Comparison of ENCODE assay signal across 11 cellular contexts in the genomic region with DNA sequence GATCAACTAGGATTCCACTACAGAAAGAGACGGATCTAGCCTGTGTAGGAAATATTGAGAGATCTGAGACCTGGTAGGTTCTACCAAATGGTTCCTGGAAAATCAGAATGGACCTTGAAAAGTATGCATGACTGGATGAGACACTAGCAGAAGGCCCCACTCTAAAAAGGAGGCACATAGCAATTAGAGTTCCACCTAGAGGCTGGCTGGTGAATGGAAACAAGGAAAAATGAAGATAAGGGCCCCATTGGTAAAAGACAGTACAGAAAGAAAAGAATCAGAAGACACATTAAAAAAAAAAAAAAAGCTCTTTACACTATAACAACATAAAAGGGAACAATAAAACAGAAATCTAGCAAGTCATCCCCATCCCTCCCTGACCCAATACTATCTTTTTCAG.
A peak's percentile ranks its signal among the peaks of the same experiment; 100 is the strongest.
DNase-seq lines count a peak whose midpoint lies in the region; ATAC-seq and TF ChIP-seq lines count a peak whose summit lies in the region.
"Had no signal": no experiment of that assay in that cellular context is flagged by ENCODE, and none has a peak within 500 bp of the region (broad histone marks: within the 10 kb centered on the region; RNA-seq: fewer than 3 reads in every experiment).

No MANE protein-coding gene starts in this region.

- intact Hi-C loops in Calu3 (cut with micrococcal nuclease; ENCODE audit: unreplicated experiment) = loop anchor here (5.0 kb wide), 1 partner anchor 145 kb away; no protein-coding TSS in a partner anchor

- BruUV-seq in Calu3 (replicated peaks; lab: Mats Ljungman, UMichigan) = no TSS peak

- peaks cover 2% of the 10 kb centered on the region for H3K9me3 Mint-ChIP-seq in Calu3 (ENCODE audit: low read depth, unreplicated experiment)

- no peaks in the 10 kb centered on the region for H3K9me3 ChIP-seq in Karpas-422 (ENCODE audit: low read length)
- H3K9me3 ChIP-seq: ovary had no signal

- no peak overlapping the region for H3K27ac ChIP-seq in Karpas-422 (ENCODE audit: low read length)
- H3K27ac ChIP-seq: hepatocyte, ovary had no signal

- ATAC-seq in HG02623 (IDR thresholded peaks at IDR 0.05; ENCODE audit: unreplicated experiment) = no peak

- H2AFZ ChIP-seq in Karpas-422 (ENCODE audit: low read length) = no peak overlapping the region
- H2AFZ ChIP-seq: hepatocyte had no signal

- H3K27me3 ChIP-seq in kidney epithelial cell (ENCODE audit: control insufficient read depth, insufficient read depth, low read length) = no peaks in the 10 kb centered on the region
- H3K27me3 ChIP-seq in Karpas-422 (ENCODE audit: low read length) = no peaks in the 10 kb centered on the region
- H3K27me3 ChIP-seq: hepatocyte, ovary had no signal

- no peak overlapping the region for H3K4me3 ChIP-seq in kidney epithelial cell (ENCODE audit: low read depth, low read length)
- H3K4me3 ChIP-seq in Karpas-422 (ENCODE audit: low read length) = no peak overlapping the region
- H3K4me3 ChIP-seq: hepatocyte, ovary had no signal

- H3K9me2 ChIP-seq in Karpas-422 (replicated peaks; ENCODE audit: insufficient read depth, low read length) = no peaks in the 10 kb centered on the region

- H3K4me2 ChIP-seq in Karpas-422 (ENCODE audit: low read depth, low read length, poor library complexity, severe bottlenecking) = no peak overlapping the region
- H3K4me2 ChIP-seq: hepatocyte had no signal

- CTCF ChIA-PET in Calu3 (lab: Charles Lee) = interaction anchor here (0.6 kb wide), 2 partner anchors 312 to 550 kb away, joined by 3 to 4 read pairs; no protein-coding TSS in a partner anchor

- H3K4me3 Mint-ChIP-seq in Calu3 (ENCODE audit: low read depth, unreplicated experiment) = no peak overlapping the region

- H4K20me1 ChIP-seq in Karpas-422 (ENCODE audit: insufficient read depth, low read depth, low read length) = no peaks in the 10 kb centered on the region

- no peaks in the 10 kb centered on the region for H3K36me3 ChIP-seq in kidney epithelial cell (ENCODE audit: control insufficient read depth, insufficient read depth, low read length)
- no peaks in the 10 kb centered on the region for H3K36me3 ChIP-seq in Karpas-422 (ENCODE audit: insufficient read depth, low read length)
- H3K36me3 ChIP-seq: ovary had no signal

- H3K4me1 ChIP-seq in Karpas-422 (ENCODE audit: low read length) = no peaks in the 10 kb centered on the region

- no peaks in the 10 kb centered on the region for H3K36me3 Mint-ChIP-seq in Calu3 (ENCODE audit: insufficient read depth, unreplicated experiment)

- no peaks in the 10 kb centered on the region for H3K79me2 ChIP-seq in Karpas-422 (ENCODE audit: low read length)
- H3K79me2 ChIP-seq: hepatocyte had no signal

- no peak overlapping the region for H3K9ac ChIP-seq in Karpas-422 (ENCODE audit: low read length)

- peaks cover 14% of the 10 kb centered on the region for H3K4me1 Mint-ChIP-seq in Calu3 (ENCODE audit: low read depth, unreplicated experiment)

- no peak overlapping the region for H3K27ac Mint-ChIP-seq in Calu3 (ENCODE audit: unreplicated experiment)

- DNase-seq in Calu3 (no peak), HCEC 1CT (peak; percentile 44), SW480 (ENCODE audit: low spot score) (peak; percentile 2), kidney epithelial cell (ENCODE audit: low read depth) (no peak), Karpas-422 (no peak), activated gamma-delta T cell treated with Interleukin-2 at 50 U/mL for 16 hours (no peak)
- no peak for DNase-seq in central memory CD4-positive, alpha-beta T cell
- DNase-seq: NCI-H345, ovary had no signal

- no peaks in the 10 kb centered on the region for H3K27me3 Mint-ChIP-seq in Calu3 (ENCODE audit: unreplicated experiment)

- TF ChIP-seq CTCF in Calu3 (IDR thresholded peaks at IDR 0.05; ENCODE audit: unreplicated experiment) (peak; percentile 45), kidney epithelial cell (IDR thresholded peaks at IDR 0.05; ENCODE audit: insufficient read depth, low read length, poor library complexity, severe bottlenecking) (peak; percentile 23)

Comparison
In these comparisons a context has a peak if more than half of its experiments do, and no peak if none do; other contexts are left out.
1. DNase-seq: peak in HCEC 1CT (single experiment) and SW480 (single experiment); none in Calu3 (single experiment), kidney epithelial cell (single experiment), central memory CD4-positive, alpha-beta T cell (single experiment), Karpas-422 (single experiment) and activated gamma-delta T cell treated with Interleukin-2 at 50 U/mL for 16 hours (single experiment).